Comparison of ENCODE assay signal across 8 cellular contexts in genomic region chr3:129383292-129383860, GRCh38. TPM values are rescaled to one million over a fixed set of nuclear protein-coding genes. Genes with fewer than 3 reads are reported as not detected.
DNase-seq lines count a peak whose midpoint lies in the region; ATAC-seq and TF ChIP-seq lines count a peak whose summit lies in the region.

No MANE protein-coding gene starts in this region.

- no peaks in the 10 kb centered on the region for H4K20me1 ChIP-seq in OCI-LY3 (ENCODE audit: insufficient read depth, low read length)

- DNase-seq in DMS114 treated with DMSO at 0.1 percent for 48 hours (lab: John Stamatoyannopoulos, UW; ENCODE audit: unreplicated experiment) (peak; percentile 32), foreskin melanocyte (peak; percentile 27), osteocyte (ENCODE audit: extremely low spot score, unreplicated experiment) (no peak), posterior vena cava (ENCODE audit: low spot score) (no peak)

- no peaks in the 10 kb centered on the region for H3K27me3 ChIP-seq in OCI-LY3 (ENCODE audit: low read depth, low read length)

- H3K27ac Mint-ChIP-seq in activated T-helper 17 cell treated with anti-CD3 and anti-CD28 coated beads, Interleukin-2, amount 50 U/mL, for 72 hours: no peak overlapping the region
- no peak overlapping the region for H3K27ac Mint-ChIP-seq in osteocyte (ENCODE audit: unreplicated experiment)

- no peak overlapping the region for H3K4me2 ChIP-seq in OCI-LY3 (ENCODE audit: low read length)

- H3K79me2 ChIP-seq in OCI-LY3 (ENCODE audit: low read length): no peaks in the 10 kb centered on the region

- peak; percentile 83 for TF ChIP-seq CTCF in OCI-LY3 (IDR thresholded peaks at IDR 0.05; ENCODE audit: low read depth, low read length)
- TF ChIP-seq CTCF in osteocyte (IDR thresholded peaks at IDR 0.05): peak; percentile 84

- no peaks in the 10 kb centered on the region for H3K27me3 Mint-ChIP-seq in activated T-helper 17 cell treated with anti-CD3 and anti-CD28 coated beads, Interleukin-2, amount 50 U/mL, for 72 hours
- H3K27me3 Mint-ChIP-seq in osteocyte (ENCODE audit: unreplicated experiment): no peaks in the 10 kb centered on the region

- peaks cover 18% of the 10 kb centered on the region for H3K36me3 Mint-ChIP-seq in activated T-helper 17 cell treated with anti-CD3 and anti-CD28 coated beads, Interleukin-2, amount 50 U/mL, for 72 hours (ENCODE audit: low read depth)
- peaks cover 7% of the 10 kb centered on the region for H3K36me3 Mint-ChIP-seq in osteocyte (ENCODE audit: unreplicated experiment)

- H3K36me3 ChIP-seq in OCI-LY3 (replicated peaks; ENCODE audit: low read depth, low read length): no peaks in the 10 kb centered on the region

- no peaks in the 10 kb centered on the region for H3K9me3 Mint-ChIP-seq in activated T-helper 17 cell treated with anti-CD3 and anti-CD28 coated beads, Interleukin-2, amount 50 U/mL, for 72 hours
- no peaks in the 10 kb centered on the region for H3K9me3 Mint-ChIP-seq in osteocyte (ENCODE audit: unreplicated experiment)

- H3K4me1 Mint-ChIP-seq in activated T-helper 17 cell treated with anti-CD3 and anti-CD28 coated beads, Interleukin-2, amount 50 U/mL, for 72 hours: no peaks in the 10 kb centered on the region
- peaks cover 10% of the 10 kb centered on the region for H3K4me1 Mint-ChIP-seq in osteocyte (ENCODE audit: unreplicated experiment)

- no peak overlapping the region for H3K4me3 Mint-ChIP-seq in activated T-helper 17 cell treated with anti-CD3 and anti-CD28 coated beads, Interleukin-2, amount 50 U/mL, for 72 hours
- H3K4me3 Mint-ChIP-seq in osteocyte (ENCODE audit: unreplicated experiment): no peak overlapping the region

- TF ChIP-seq RAD21 in Ishikawa (IDR thresholded peaks at IDR 0.05; ENCODE audit: low read depth): peak; percentile 85

- H2AFZ ChIP-seq in OCI-LY3 (ENCODE audit: low read depth, low read length): no peak overlapping the region

- no peak overlapping the region for H3K27ac ChIP-seq in OCI-LY3 (ENCODE audit: low read length)

- TF ChIP-seq EP300 in Ishikawa (IDR thresholded peaks at IDR 0.05; ENCODE audit: borderline replicate concordance): no peak

- peaks cover 4% of the 10 kb centered on the region; the same call in 1 of the 2 replicates for H3K9me3 ChIP-seq in OCI-LY3 (ENCODE audit: insufficient read depth, low read length)

- intact Hi-C loops in posterior vena cava (cut with DNase I): no loop called here

- no peaks in the 10 kb centered on the region for H3K4me1 ChIP-seq in OCI-LY3 (ENCODE audit: low read length)

- H3K9ac ChIP-seq in OCI-LY3 (ENCODE audit: low read length): no peak overlapping the region

- ATAC-seq in GM21381 (IDR thresholded peaks at IDR 0.05; ENCODE audit: unreplicated experiment): peak; percentile 88
- ATAC-seq in activated T-helper 17 cell treated with anti-CD3 and anti-CD28 coated beads, Interleukin-2, amount 50 U/mL, for 72 hours (replicated peaks): peak; percentile 89

- H3K4me3 ChIP-seq in OCI-LY3 (ENCODE audit: low read length): no peak overlapping the region

TF ChIP-seq in Ishikawa, 13 proteins besides CTCF, POLR2A, EP300 and RAD21:
- TF ChIP-seq ZBTB7A (IDR thresholded peaks at IDR 0.05; ENCODE audit: low read depth): no peak
- no peak for TF ChIP-seq TAF1 (IDR thresholded peaks at IDR 0.05; ENCODE audit: low read depth)
- no peak for TF ChIP-seq REST (IDR thresholded peaks at IDR 0.05; ENCODE audit: low read depth)
- no peak for TF ChIP-seq CEBPB (IDR thresholded peaks at IDR 0.05)
- no peak for TF ChIP-seq TCF12 (IDR thresholded peaks at IDR 0.05; ENCODE audit: low read depth)
- no peak for TF ChIP-seq TEAD4 (IDR thresholded peaks at IDR 0.05)
- TF ChIP-seq YY1 (IDR thresholded peaks at IDR 0.05; ENCODE audit: low read depth): no peak
- TF ChIP-seq CREB1 (IDR thresholded peaks at IDR 0.05; ENCODE audit: low read depth): no peak
- no peak for TF ChIP-seq MAX (IDR thresholded peaks at IDR 0.05)

RNA-seq across cellular contexts. Expression of gene EFCAB12, which starts 45.1 kb away (rescaled TPM):
- total RNA-seq in activated T-helper 17 cell treated with anti-CD3 and anti-CD28 coated beads, Interleukin-2, amount 50 U/mL, for 72 hours: 1 to 10 TPM in 1 of 2 donors, under 1 TPM in 1; 0.63 to 1.7 TPM
- total RNA-seq in osteocyte (0.08 and 0.30 TPM in 2 replicates), posterior vena cava (under 1 TPM; 0.05 to 0.14 TPM)

RNA-seq across cellular contexts. Expression of gene MBD4, which starts 56.4 kb away (rescaled TPM):
- total RNA-seq in activated T-helper 17 cell treated with anti-CD3 and anti-CD28 coated beads, Interleukin-2, amount 50 U/mL, for 72 hours: 10 to 100 TPM; 38.4 to 44.4 TPM
- total RNA-seq in osteocyte: 23.1 and 24.2 TPM in 2 replicates
- total RNA-seq in posterior vena cava: 10 to 100 TPM; 23.1 to 24.9 TPM

RNA-seq across cellular contexts. Expression of gene IFT122, which starts 56.6 kb away (rescaled TPM):
- 10 to 100 TPM; 19.3 to 33.4 TPM for total RNA-seq in activated T-helper 17 cell treated with anti-CD3 and anti-CD28 coated beads, Interleukin-2, amount 50 U/mL, for 72 hours
- total RNA-seq in osteocyte (23.2 and 25.9 TPM in 2 replicates), posterior vena cava (10 to 100 TPM; 22.0 to 22.5 TPM)

Comparison
In these comparisons a context has a peak if more than half of its experiments do, and no peak if none do; other contexts are left out.
1. DNase-seq: peak in DMS114 treated with DMSO at 0.1 percent for 48 hours (single experiment) and foreskin melanocyte (single experiment); none in osteocyte (single experiment) and posterior vena cava (single experiment).